8 cellular contexts compared by ENCODE assay signal in the genomic region with DNA sequence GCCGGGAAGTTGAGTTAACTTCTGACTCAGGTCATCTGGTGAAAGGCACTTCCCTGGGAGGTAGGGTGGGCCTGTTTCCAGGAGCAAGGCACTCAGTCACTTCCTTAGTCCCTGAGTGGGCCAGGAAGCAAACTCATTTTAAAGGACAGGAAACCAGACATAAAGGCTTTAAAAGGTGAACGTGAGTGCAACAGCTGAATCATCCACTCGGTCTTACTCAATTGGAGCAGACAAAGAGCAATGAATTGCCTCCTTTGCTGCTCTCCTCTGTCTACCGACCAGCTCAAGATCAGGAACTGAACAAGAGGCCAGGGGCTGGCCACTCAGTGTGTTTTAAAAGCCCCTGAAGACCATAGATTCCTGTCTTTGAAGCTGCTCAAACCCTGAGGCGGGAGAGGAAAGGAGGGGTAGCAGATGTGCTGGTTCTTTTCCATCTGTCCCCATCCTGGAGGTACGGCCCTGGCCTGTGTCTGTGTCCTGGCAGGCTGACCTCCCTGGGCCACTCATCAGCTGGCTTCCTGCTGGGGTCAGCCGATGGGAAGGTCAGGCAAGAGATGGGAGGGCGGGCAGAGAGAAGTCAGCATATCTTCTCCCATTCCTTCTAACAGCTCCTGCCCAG.
DNase-seq lines count a peak whose midpoint lies in the region; ATAC-seq, FAIRE-seq and TF ChIP-seq lines count a peak whose summit lies in the region.

No MANE protein-coding gene starts in this region.

- H3K9me3 ChIP-seq in OCI-LY7 (ENCODE audit: low read length): no peaks in the 10 kb centered on the region
- no peaks in the 10 kb centered on the region for H3K9me3 ChIP-seq in endothelial cell of umbilical vein (replicated peaks; ENCODE audit: control insufficient read depth, insufficient read depth, low read length)

- H3K36me3 ChIP-seq in OCI-LY7 (ENCODE audit: insufficient read depth, low read length) (no peaks in the 10 kb centered on the region), endothelial cell of umbilical vein (ENCODE audit: control insufficient read depth in 2 of 2, extremely low read depth in 1 of 2, insufficient read depth in 2 of 2, low read length in 2 of 2) (no peaks in the 10 kb centered on the region)

- H3K27ac ChIP-seq in OCI-LY7 (ENCODE audit: low read depth, low read length, poor library complexity, severe bottlenecking) (no peak overlapping the region), endothelial cell of umbilical vein (ENCODE audit: insufficient read depth, low read depth, low read length) (peak overlapping the region; percentile 99)

- intact Hi-C loops in OCI-LY7 (cut with micrococcal nuclease; ENCODE audit: unreplicated experiment) (no loop called here), endothelial cell of umbilical vein (cut with micrococcal nuclease) (loop anchor here (1.0 kb wide), 7 partner anchors 53 to 184 kb away; no protein-coding TSS in a partner anchor)

- DNase-seq in GM12865 (ENCODE audit: low read depth): peak; percentile 9
- no peak for DNase-seq in OCI-LY7 (ENCODE audit: low spot score)
- peak; percentile 97 for DNase-seq in endothelial cell of umbilical vein (ENCODE audit: low read depth, low spot score)
- DNase-seq in non-pigmented ciliary epithelial cell (ENCODE audit: low read depth): peak; percentile 85
- no peak for DNase-seq in NCI-H526 (lab: John Stamatoyannopoulos, UW)

- CTCF ChIA-PET in OCI-LY7 (lab: Charles Lee; ENCODE audit: unreplicated experiment): no interaction called here
- CTCF ChIA-PET in endothelial cell of umbilical vein (lab: Charles Lee): interaction anchor here (0.6 to 5.7 kb wide), 16 partner anchors 8 to 348 kb away, joined by 3 to 39 read pairs (median 4); no protein-coding TSS in a partner anchor

- H2AFZ ChIP-seq in OCI-LY7 (ENCODE audit: low read length): peak overlapping the region; percentile 1; the same call in 1 of the 2 replicates
- peak overlapping the region; percentile 2 for H2AFZ ChIP-seq in endothelial cell of umbilical vein (ENCODE audit: low read depth, low read length)

- H3K9me2 ChIP-seq in OCI-LY7 (ENCODE audit: insufficient read depth, low read length): no peaks in the 10 kb centered on the region

- no peaks in the 10 kb centered on the region for H3K9me1 ChIP-seq in endothelial cell of umbilical vein (replicated peaks; ENCODE audit: control insufficient read depth, extremely low read depth, insufficient read depth, low read length)

- H3K9ac ChIP-seq in endothelial cell of umbilical vein (replicated peaks; ENCODE audit: extremely low read depth, insufficient read depth, low read length): peak overlapping the region; percentile 84

- ATAC-seq in HG03039 (IDR thresholded peaks at IDR 0.05; ENCODE audit: unreplicated experiment) (no peak), HG03469 (IDR thresholded peaks at IDR 0.05; ENCODE audit: unreplicated experiment) (no peak), HG02973 (IDR thresholded peaks at IDR 0.05; ENCODE audit: unreplicated experiment) (no peak)

- no TSS peak for BruUV-seq in OCI-LY7 (replicated peaks; lab: Mats Ljungman, UMichigan)
- BruUV-seq in endothelial cell of umbilical vein (replicated peaks; lab: Mats Ljungman, UMichigan): no TSS peak

- dilution Hi-C loops in endothelial cell of umbilical vein (cut with MboI; ENCODE audit: extremely low pct_ligation_motif_present, low sequenced_read_pairs): loop anchor here (25.0 kb wide), 1 partner anchor 174 kb away; no protein-coding TSS in a partner anchor

- no peak overlapping the region for H3K4me3 ChIP-seq in GM12865 (ENCODE audit: low read depth, low read length)
- no peak overlapping the region for H3K4me3 ChIP-seq in OCI-LY7 (ENCODE audit: low read depth, low read length, poor library complexity, severe bottlenecking)
- peak overlapping the region in 1 of 3 experiments; percentile 17 for H3K4me3 ChIP-seq in endothelial cell of umbilical vein (replicated peaks in 1 of 3; ENCODE audit: insufficient read depth in 1 of 3, low read depth in 1 of 3, low read length in 3 of 3)

- no peak overlapping the region for H3K4me2 ChIP-seq in OCI-LY7 (ENCODE audit: low read length)
- H3K4me2 ChIP-seq in endothelial cell of umbilical vein (ENCODE audit: insufficient read depth, low read length): peak overlapping the region; percentile 74

- no peaks in the 10 kb centered on the region for H3K27me3 ChIP-seq in endothelial cell of umbilical vein (ENCODE audit: control insufficient read depth in 2 of 2, insufficient read depth in 2 of 2, low read length in 2 of 2)

- TF ChIP-seq CTCF in GM12865 (IDR thresholded peaks at IDR 0.05; ENCODE audit: insufficient read depth, low read depth, low read length, missing control alignments) (no peak), OCI-LY7 (conservative IDR thresholded peaks at IDR 0.05; ENCODE audit: low read length) (no peak), endothelial cell of umbilical vein (IDR thresholded peaks at IDR 0.05; ENCODE audit: extremely low read depth in 1 of 2, insufficient read depth in 1 of 2, low read depth in 1 of 2, low read length in 2 of 2) (no peak)

- POLR2A ChIA-PET in OCI-LY7 (lab: Charles Lee): interaction anchor here (0.8 kb wide), 1 partner anchor 344 kb away, joined by 4 read pairs; no protein-coding TSS in a partner anchor
- POLR2A ChIA-PET in endothelial cell of umbilical vein (lab: Charles Lee): interaction anchor here (0.7 to 2.9 kb wide), 5 partner anchors 50 to 204 kb away, joined by 3 to 20 read pairs (median 4); no protein-coding TSS in a partner anchor

- no peaks in the 10 kb centered on the region for H4K20me1 ChIP-seq in OCI-LY7 (ENCODE audit: insufficient read depth, low read length)
- H4K20me1 ChIP-seq in endothelial cell of umbilical vein (replicated peaks; ENCODE audit: control insufficient read depth, extremely low read depth, insufficient read depth, low read length): no peaks in the 10 kb centered on the region

- peak; percentile 97 for FAIRE-seq in endothelial cell of umbilical vein (lab: Jason Lieb, UNC)

- no peaks in the 10 kb centered on the region for H3K4me1 ChIP-seq in OCI-LY7 (ENCODE audit: insufficient read depth, low read length, poor library complexity, severe bottlenecking)
- peaks cover 62% of the 10 kb centered on the region for H3K4me1 ChIP-seq in endothelial cell of umbilical vein (ENCODE audit: control insufficient read depth, extremely low read depth, insufficient read depth, low read length)

- no peaks in the 10 kb centered on the region for H3K79me2 ChIP-seq in OCI-LY7 (ENCODE audit: insufficient read depth, low read depth, low read length)
- H3K79me2 ChIP-seq in endothelial cell of umbilical vein (ENCODE audit: control insufficient read depth, insufficient read depth, low read length): no peaks in the 10 kb centered on the region

- TF ChIP-seq POLR2A in endothelial cell of umbilical vein (IDR thresholded peaks at IDR 0.05; ENCODE audit: low read depth, low read length): peak; percentile 91

TF ChIP-seq in endothelial cell of umbilical vein, 7 proteins besides CTCF, POLR2A, EP300 and RAD21:
- TF ChIP-seq JUN (IDR thresholded peaks at IDR 0.05; ENCODE audit: borderline replicate concordance, insufficient read depth, insufficient read length, low read depth) (peak; percentile 87), POLR2AphosphoS5 (IDR thresholded peaks at IDR 0.05; ENCODE audit: insufficient read depth, low read depth, low read length) (peak; percentile 94), MYC (IDR thresholded peaks at IDR 0.05; ENCODE audit: low read depth, low read length) (no peak), EZH2 (IDR thresholded peaks at IDR 0.05; ENCODE audit: borderline replicate concordance, low read depth, low read length, severe bottlenecking) (no peak), GATA2 (IDR thresholded peaks at IDR 0.05; ENCODE audit: insufficient read depth, insufficient read length, low read depth, low read length) (no peak), FOS (IDR thresholded peaks at IDR 0.05; ENCODE audit: borderline replicate concordance, insufficient read depth, low read length) (peak; percentile 99)
- TF ChIP-seq, protein P1, sequence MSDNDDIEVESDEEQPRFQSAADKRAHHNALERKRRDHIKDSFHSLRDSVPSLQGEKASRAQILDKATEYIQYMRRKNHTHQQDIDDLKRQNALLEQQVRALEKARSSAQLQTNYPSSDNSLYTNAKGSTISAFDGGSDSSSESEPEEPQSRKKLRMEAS (IDR thresholded peaks at IDR 0.05; ENCODE audit: insufficient read depth, insufficient read length): no peak
TF ChIP-seq in endothelial cell of umbilical vein: peak in this region for 3.

Comparison
In these comparisons a context has a peak if more than half of its experiments do, and no peak if none do; other contexts are left out.
1. DNase-seq: peak in GM12865 (single experiment), endothelial cell of umbilical vein (single experiment) and non-pigmented ciliary epithelial cell (single experiment); none in OCI-LY7 (single experiment) and NCI-H526 (0 of 2).